In the genomic region with DNA sequence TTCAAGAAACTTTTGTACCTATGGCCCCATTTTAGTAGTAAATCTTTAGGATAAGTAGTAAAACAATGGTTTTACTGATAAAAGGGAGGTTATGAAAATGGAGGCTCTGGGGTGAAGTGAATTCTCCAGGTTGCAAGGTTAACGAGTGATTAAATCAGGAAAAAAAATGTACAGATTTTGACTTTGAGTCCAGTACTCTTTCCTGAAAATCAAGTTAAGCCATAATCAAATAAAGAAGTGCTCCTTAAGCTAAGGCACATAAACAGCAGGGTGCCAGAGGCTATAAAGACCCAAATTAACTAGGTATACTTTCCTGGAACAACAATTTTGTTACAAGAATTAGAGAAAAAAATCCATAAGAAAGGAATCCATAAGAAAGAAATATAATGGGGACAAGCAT, we compare ENCODE assay signal across 22 cellular contexts.
DNase-seq lines count a peak whose midpoint lies in the region.
"Had no signal": no experiment of that assay in that cellular context is flagged by ENCODE, and none has a peak within 500 bp of the region (broad histone marks: within the 10 kb centered on the region; RNA-seq: fewer than 3 reads in every experiment).

No MANE protein-coding gene starts in this region.

- H3K27me3 ChIP-seq in HAP-1 (ENCODE audit: low read depth) (no peaks in the 10 kb centered on the region), H7 (ENCODE audit: control insufficient read depth, insufficient read depth, low read length) (no peaks in the 10 kb centered on the region)
- H3K27me3 ChIP-seq: BE2C, BLaER1 had no signal

- in situ Hi-C loops in HAP-1 (cut with MboI; ENCODE audit: low sequenced_read_pairs): no loop called here

- DNase-seq in HAP-1 (ENCODE audit: low spot score in 2 of 2) (peak; percentile 5 to 12), SK-N-DZ (ENCODE audit: low spot score) (peak; percentile 53), cerebellar cortex (ENCODE audit: low spot score) (peak; percentile 88), anterior cingulate cortex (lab: John Stamatoyannopoulos, UW) (no peak), H7 (no peak), hypothalamus (lab: John Stamatoyannopoulos, UW) (no peak)
- DNase-seq: 8988T; ACHN; BE2C; C1 segment of cervical spinal cord; CD4-positive, alpha-beta memory T cell; CD4-positive, CD25-positive, alpha-beta regulatory T cell; CD8-positive, alpha-beta memory T cell; COR-L47; DMS 273 treated with DMSO at 0.1 percent for 48 hours; DMS153; DMS53; DMS79; DND-41; EL; GF-D8 had no signal

- no peak overlapping the region for H3K4me3 ChIP-seq in HAP-1
- no peak overlapping the region for H3K4me3 ChIP-seq in H7 (ENCODE audit: insufficient read depth, low read depth, low read length)
- H3K4me3 ChIP-seq: BLaER1 had no signal

- H3K4me1 ChIP-seq in HAP-1: peaks cover 5% of the 10 kb centered on the region
- H3K4me1 ChIP-seq: BLaER1 had no signal

- no peaks in the 10 kb centered on the region for H3K36me3 ChIP-seq in HAP-1 (replicated peaks)
- no peaks in the 10 kb centered on the region for H3K36me3 ChIP-seq in H7 (replicated peaks; ENCODE audit: control insufficient read depth, insufficient read depth, low read length)
- H3K36me3 ChIP-seq: BE2C had no signal

- H3K9me3 ChIP-seq in HAP-1: no peaks in the 10 kb centered on the region
- H3K9me3 ChIP-seq: BE2C had no signal

Comparison
In these comparisons a context has a peak if more than half of its experiments do, and no peak if none do; other contexts are left out.
1. DNase-seq: peak in HAP-1 (2 of 2), SK-N-DZ (single experiment) and cerebellar cortex (single experiment); none in anterior cingulate cortex (0 of 58), H7 (single experiment) and hypothalamus (0 of 51).